ENCODE assay signal across 8 cellular contexts in genomic region chr3:194070634-194071409, GRCh38.
DNase-seq lines count a peak whose midpoint lies in the region; ATAC-seq and TF ChIP-seq lines count a peak whose summit lies in the region.

No MANE protein-coding gene starts in this region.

- no peaks in the 10 kb centered on the region for H3K36me3 Mint-ChIP-seq in activated T-helper 2 cell treated with anti-CD3 and anti-CD28 coated beads, Interferon-gamma antibody, Interleukin-2, Interleukin-4, amounts not matched to agents 10 μg/mL and 5 μg/mL and 100 μg/mL, durations not matched to agents 14 hours and 24 hours and 36 hours (ENCODE audit: low read depth)
- H3K36me3 Mint-ChIP-seq in neural crest cell (ENCODE audit: low read depth), result peaks cover 16% of the 10 kb centered on the region

- H3K27me3 Mint-ChIP-seq in activated T-helper 2 cell treated with anti-CD3 and anti-CD28 coated beads, Interferon-gamma antibody, Interleukin-2, Interleukin-4, amounts not matched to agents 10 μg/mL and 5 μg/mL and 100 μg/mL, durations not matched to agents 14 hours and 24 hours and 36 hours (ENCODE audit: low read depth), result peaks cover 72% of the 10 kb centered on the region
- H3K27me3 Mint-ChIP-seq in neural crest cell (ENCODE audit: low read depth), result peaks cover 21% of the 10 kb centered on the region

- peaks cover 21% of the 10 kb centered on the region for H3K4me1 Mint-ChIP-seq in activated T-helper 2 cell treated with anti-CD3 and anti-CD28 coated beads, Interferon-gamma antibody, Interleukin-2, Interleukin-4, amounts not matched to agents 10 μg/mL and 5 μg/mL and 100 μg/mL, durations not matched to agents 14 hours and 24 hours and 36 hours (ENCODE audit: low read depth)
- peaks cover 39% of the 10 kb centered on the region for H3K4me1 Mint-ChIP-seq in neural crest cell

- peak overlapping the region; percentile 100 for H3K4me2 ChIP-seq in OCI-LY3 (ENCODE audit: low read length)

- H4K20me1 ChIP-seq in OCI-LY3 (ENCODE audit: insufficient read depth, low read length), result no peaks in the 10 kb centered on the region

- H2AFZ ChIP-seq in OCI-LY3 (ENCODE audit: low read depth, low read length), result peak overlapping the region; percentile 85

- no peak overlapping the region for H3K27ac Mint-ChIP-seq in activated T-helper 2 cell treated with anti-CD3 and anti-CD28 coated beads, Interferon-gamma antibody, Interleukin-2, Interleukin-4, amounts not matched to agents 10 μg/mL and 5 μg/mL and 100 μg/mL, durations not matched to agents 14 hours and 24 hours and 36 hours
- H3K27ac Mint-ChIP-seq in neural crest cell (ENCODE audit: unreplicated experiment), result no peak overlapping the region

- H3K4me1 ChIP-seq in OCI-LY3 (ENCODE audit: low read length) (peaks cover 32% of the 10 kb centered on the region), stomach (peaks cover 25 to 42% (median 35%) of the 10 kb centered on the region in 4 donors)

- no peak for TF ChIP-seq POLR2A in stomach (IDR thresholded peaks at IDR 0.05)

- peaks cover 10% of the 10 kb centered on the region for H3K9me3 Mint-ChIP-seq in activated T-helper 2 cell treated with anti-CD3 and anti-CD28 coated beads, Interferon-gamma antibody, Interleukin-2, Interleukin-4, amounts not matched to agents 10 μg/mL and 5 μg/mL and 100 μg/mL, durations not matched to agents 14 hours and 24 hours and 36 hours
- peaks cover 19% of the 10 kb centered on the region for H3K9me3 Mint-ChIP-seq in neural crest cell

- no peak for TF ChIP-seq EP300 in stomach (IDR thresholded peaks at IDR 0.05)

- WGBS in stomach, 5 donors, result 0 to 1% (median 0%) methylated on average over 22 to 82 of the region's 84 CpGs

- TF ChIP-seq CTCF in OCI-LY3 (IDR thresholded peaks at IDR 0.05; ENCODE audit: low read depth, low read length) (no peak), fibroblast of villous mesenchyme (IDR thresholded peaks at IDR 0.05; ENCODE audit: insufficient read depth, low read depth, low read length) (no peak), neural crest cell (conservative IDR thresholded peaks at IDR 0.05) (no peak), stomach (IDR thresholded peaks at IDR 0.05) (no peak)

- H3K4me3 ChIP-seq in OCI-LY3 (ENCODE audit: low read length), result peak overlapping the region; percentile 83
- H3K4me3 ChIP-seq in fibroblast of villous mesenchyme (ENCODE audit: low read depth, low read length), result peak overlapping the region; percentile 59
- H3K4me3 ChIP-seq in stomach, result peak overlapping the region; percentile 44 to 51 (median 50)

- H3K27ac ChIP-seq in OCI-LY3 (ENCODE audit: low read length) (peak overlapping the region; percentile 67), stomach (peak overlapping the region; percentile 87 to 93 (median 88))

- H3K9ac ChIP-seq in OCI-LY3 (ENCODE audit: low read length), result peak overlapping the region; percentile 70

- H3K27me3 ChIP-seq in OCI-LY3 (ENCODE audit: low read depth, low read length) (peaks cover 56% of the 10 kb centered on the region), stomach (peaks cover 0 to 17% (median 0%) of the 10 kb centered on the region in 3 donors)

- ATAC-seq in GM19467 (IDR thresholded peaks at IDR 0.05; ENCODE audit: unreplicated experiment), result peak; percentile 91

- intact Hi-C loops in activated T-helper 2 cell treated with anti-CD3 and anti-CD28 coated beads, Interferon-gamma antibody, Interleukin-2, Interleukin-4, amounts not matched to agents 10 μg/mL and 5 μg/mL and 100 μg/mL, durations not matched to agents 14 hours and 24 hours and 36 hours (cut with micrococcal nuclease), result loop anchor here (2.0 to 5.0 kb wide), 3 partner anchors 64 to 236 kb away; no protein-coding TSS in a partner anchor
- intact Hi-C loops in stomach (cut with DNase I; ENCODE audit: low total_unique reads), result no loop called here

- peaks cover 7% of the 10 kb centered on the region for H3K36me3 ChIP-seq in OCI-LY3 (replicated peaks; ENCODE audit: low read depth, low read length)
- no peaks in the 10 kb centered on the region for H3K36me3 ChIP-seq in stomach

- peak overlapping the region; percentile 50 for H3K4me3 Mint-ChIP-seq in activated T-helper 2 cell treated with anti-CD3 and anti-CD28 coated beads, Interferon-gamma antibody, Interleukin-2, Interleukin-4, amounts not matched to agents 10 μg/mL and 5 μg/mL and 100 μg/mL, durations not matched to agents 14 hours and 24 hours and 36 hours (ENCODE audit: low read depth)
- peak overlapping the region; percentile 77 for H3K4me3 Mint-ChIP-seq in neural crest cell

- peak; percentile 86 for DNase-seq in D341Med (ENCODE audit: low spot score)
- DNase-seq in HK-2 (ENCODE audit: unreplicated experiment), result peak; percentile 93
- DNase-seq in activated T-helper 2 cell treated with anti-CD3 and anti-CD28 coated beads, Interferon-gamma antibody, Interleukin-2, Interleukin-4, amounts not matched to agents 10 μg/mL and 5 μg/mL and 100 μg/mL, durations not matched to agents 14 hours and 24 hours and 36 hours (ENCODE audit: low spot score), result peak; percentile 40
- DNase-seq in fibroblast of villous mesenchyme (ENCODE audit: low read depth), result peak; percentile 94
- DNase-seq in neural crest cell (ENCODE audit: low read depth, low spot score), result peak; percentile 53
- DNase-seq in stomach, result peak; percentile 93

- H3K9me3 ChIP-seq in OCI-LY3 (ENCODE audit: insufficient read depth, low read length) (0 out of 2 replicates have a peak, but pooled peaks cover 4% of the 10 kb centered on the region), stomach (no peaks in the 10 kb centered on the region)

- H3K79me2 ChIP-seq in OCI-LY3 (ENCODE audit: low read length), result no peaks in the 10 kb centered on the region

Comparison
In these comparisons a context has a peak if more than half of its experiments do, and no peak if none do; other contexts are left out.
1. Peak in every context shown above with its lines: DNase-seq, ATAC-seq, H3K4me3 ChIP-seq and H3K27ac ChIP-seq.
2. DNase-seq: peak in every context shown above with its lines; median percentile 94 in fibroblast of villous mesenchyme; 93 in HK-2; 93 in stomach; 86 in D341Med; 53 in neural crest cell; 40 in activated T-helper 2 cell treated with anti-CD3 and anti-CD28 coated beads, Interferon-gamma antibody, Interleukin-2, Interleukin-4, amounts not matched to agents 10 μg/mL and 5 μg/mL and 100 μg/mL, durations not matched to agents 14 hours and 24 hours and 36 hours.